ENCODE assay signal across 1 cellular context in the genomic region with DNA sequence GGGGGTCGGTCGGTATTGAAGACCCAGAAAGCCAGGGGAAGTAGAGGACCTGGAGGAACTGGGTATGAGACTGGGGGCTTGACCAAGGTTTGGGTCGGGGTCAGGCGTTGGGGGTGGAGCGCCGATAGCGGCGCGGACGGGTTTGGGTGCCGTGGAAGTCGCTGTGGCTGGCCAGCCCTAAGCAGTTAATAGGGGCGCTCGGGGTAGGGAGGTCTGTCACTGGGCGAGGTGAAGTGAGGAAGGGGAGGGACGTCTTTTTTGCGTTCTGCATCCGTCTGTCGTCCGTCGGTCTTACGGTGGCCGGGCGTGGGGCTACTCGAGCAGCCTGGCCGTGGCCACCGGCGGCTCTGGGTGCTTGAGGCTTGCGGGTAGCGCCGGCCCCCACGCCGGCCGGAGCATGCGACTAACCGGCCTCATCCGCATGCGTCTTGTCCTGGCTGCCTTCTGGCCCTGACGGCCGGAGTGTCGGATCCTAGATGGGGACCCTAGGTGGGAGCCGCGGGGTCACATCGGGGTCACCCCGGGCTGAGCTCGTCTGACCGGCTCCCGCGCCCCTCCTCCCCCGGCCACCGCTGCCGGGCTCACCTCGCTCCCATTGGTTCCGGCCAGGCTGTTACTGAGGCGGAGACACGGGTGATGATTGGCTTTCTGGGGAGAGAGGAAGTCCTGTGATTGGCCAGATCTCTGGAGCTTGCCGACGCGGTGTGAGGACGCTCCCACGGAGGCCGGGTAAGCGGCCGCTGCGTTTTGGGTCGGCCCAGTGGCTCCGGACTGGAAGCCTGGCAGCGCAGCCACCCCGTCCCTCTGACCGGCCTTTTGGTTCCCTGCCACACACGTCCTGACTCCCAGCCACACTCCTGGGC.
A peak's percentile ranks its signal among the peaks of the same experiment; 100 is the strongest.
TF ChIP-seq lines count a peak whose summit lies in the region.

No MANE protein-coding gene starts in this region.

TF ChIP-seq in K562, 482 proteins besides CTCF, POLR2A, EP300 and RAD21 (continued from another document and continues in another):
- TF ChIP-seq MEIS2 (IDR thresholded peaks at IDR 0.05; ENCODE audit: partially characterized antibody) (no peak), NRF1 (conservative IDR thresholded peaks at IDR 0.05 in 1 of 2, IDR thresholded peaks at IDR 0.05 in 1 of 2) (peak; percentile 38 to 51; a peak in 3 of 4 replicates), GABPA (tag; conservative IDR thresholded peaks at IDR 0.05; ENCODE audit: low read depth) (no peak), ZNF507 (tag; conservative IDR thresholded peaks at IDR 0.05) (no peak), LEF1 (IDR thresholded peaks at IDR 0.05) (0 out of 2 replicates have a peak, but pooled peaks have one; percentile 17), STAG1 (CRISPR knock-in tag; IDR thresholded peaks at IDR 0.05; ENCODE audit: borderline replicate concordance) (no peak), DNMT1 (IDR thresholded peaks at IDR 0.05) (no peak), ZSCAN29 (IDR thresholded peaks at IDR 0.05) (no peak), TAF9B (IDR thresholded peaks at IDR 0.05; ENCODE audit: partially characterized antibody) (no peak), DDX20 (tag; IDR thresholded peaks at IDR 0.05; ENCODE audit: low read depth) (no peak), RBM15 (IDR thresholded peaks at IDR 0.05; ENCODE audit: insufficient read depth, low read length) (no peak), COPS2 (conservative IDR thresholded peaks at IDR 0.05) (no peak), ZZZ3 (IDR thresholded peaks at IDR 0.05) (no peak), PML (IDR thresholded peaks at IDR 0.05; ENCODE audit: low read length) (no peak), PHF8 (IDR thresholded peaks at IDR 0.05; ENCODE audit: borderline replicate concordance, low read length) (peak; percentile 49; the same call in 1 of the 2 replicates), CHD4 (IDR thresholded peaks at IDR 0.05; ENCODE audit: insufficient read depth, insufficient replicate concordance, low read depth, low read length, poor library complexity, severe bottlenecking) (no peak), TARDBP (IDR thresholded peaks at IDR 0.05) (no peak), ZNF431 (CRISPR knock-in tag; IDR thresholded peaks at IDR 0.05) (no peak), SREBF1 (IDR thresholded peaks at IDR 0.05; ENCODE audit: borderline replicate concordance, low read depth, low read length) (no peak), RFX5 (IDR thresholded peaks at IDR 0.05; ENCODE audit: low read depth, low read length) (no peak; the same call in 1 of the 2 replicates), ZNF23 (CRISPR knock-in tag; IDR thresholded peaks at IDR 0.05) (no peak), BRD4 (IDR thresholded peaks at IDR 0.05) (no peak), RB1 (IDR thresholded peaks at IDR 0.05; ENCODE audit: low read depth) (0 out of 2 replicates have a peak, but pooled peaks have one; percentile 31), GTF2F1 (IDR thresholded peaks at IDR 0.05; ENCODE audit: low read depth, low read length) (no peak), SPI1 (IDR thresholded peaks at IDR 0.05; ENCODE audit: borderline replicate concordance, low read depth, low read length) (peak; percentile 86), RBM22 (IDR thresholded peaks at IDR 0.05; ENCODE audit: low read depth, low read length, poor library complexity, severe bottlenecking) (no peak), ZNF316 (IDR thresholded peaks at IDR 0.05) (no peak), ZBTB7A (IDR thresholded peaks at IDR 0.05; ENCODE audit: borderline replicate concordance, control insufficient read depth, low read depth, low read length) (peak; percentile 97), CHD2 (IDR thresholded peaks at IDR 0.05; ENCODE audit: low read depth, low read length) (peak; percentile 71), TCF3 (CRISPR knock-in tag; IDR thresholded peaks at IDR 0.05) (no peak), CREM (IDR thresholded peaks at IDR 0.05; ENCODE audit: low read depth) (peak; percentile 77), ETV5 (CRISPR knock-in tag; IDR thresholded peaks at IDR 0.05; ENCODE audit: low read depth) (no peak)
- TF ChIP-seq, protein P1, sequence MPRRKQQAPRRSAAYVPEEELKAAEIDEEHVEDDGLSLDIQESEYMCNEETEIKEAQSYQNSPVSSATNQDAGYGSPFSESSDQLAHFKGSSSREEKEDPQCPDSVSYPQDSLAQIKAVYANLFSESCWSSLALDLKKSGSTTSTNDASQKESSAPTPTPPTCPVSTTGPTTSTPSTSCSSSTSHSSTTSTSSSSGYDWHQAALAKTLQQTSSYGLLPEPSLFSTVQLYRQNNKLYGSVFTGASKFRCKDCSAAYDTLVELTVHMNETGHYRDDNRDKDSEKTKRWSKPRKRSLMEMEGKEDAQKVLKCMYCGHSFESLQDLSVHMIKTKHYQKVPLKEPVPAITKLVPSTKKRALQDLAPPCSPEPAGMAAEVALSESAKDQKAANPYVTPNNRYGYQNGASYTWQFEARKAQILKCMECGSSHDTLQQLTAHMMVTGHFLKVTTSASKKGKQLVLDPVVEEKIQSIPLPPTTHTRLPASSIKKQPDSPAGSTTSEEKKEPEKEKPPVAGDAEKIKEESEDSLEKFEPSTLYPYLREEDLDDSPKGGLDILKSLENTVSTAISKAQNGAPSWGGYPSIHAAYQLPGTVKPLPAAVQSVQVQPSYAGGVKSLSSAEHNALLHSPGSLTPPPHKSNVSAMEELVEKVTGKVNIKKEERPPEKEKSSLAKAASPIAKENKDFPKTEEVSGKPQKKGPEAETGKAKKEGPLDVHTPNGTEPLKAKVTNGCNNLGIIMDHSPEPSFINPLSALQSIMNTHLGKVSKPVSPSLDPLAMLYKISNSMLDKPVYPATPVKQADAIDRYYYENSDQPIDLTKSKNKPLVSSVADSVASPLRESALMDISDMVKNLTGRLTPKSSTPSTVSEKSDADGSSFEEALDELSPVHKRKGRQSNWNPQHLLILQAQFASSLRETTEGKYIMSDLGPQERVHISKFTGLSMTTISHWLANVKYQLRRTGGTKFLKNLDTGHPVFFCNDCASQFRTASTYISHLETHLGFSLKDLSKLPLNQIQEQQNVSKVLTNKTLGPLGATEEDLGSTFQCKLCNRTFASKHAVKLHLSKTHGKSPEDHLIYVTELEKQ (CRISPR knock-in tag; IDR thresholded peaks at IDR 0.05): no peak
- TF ChIP-seq, protein P2, sequence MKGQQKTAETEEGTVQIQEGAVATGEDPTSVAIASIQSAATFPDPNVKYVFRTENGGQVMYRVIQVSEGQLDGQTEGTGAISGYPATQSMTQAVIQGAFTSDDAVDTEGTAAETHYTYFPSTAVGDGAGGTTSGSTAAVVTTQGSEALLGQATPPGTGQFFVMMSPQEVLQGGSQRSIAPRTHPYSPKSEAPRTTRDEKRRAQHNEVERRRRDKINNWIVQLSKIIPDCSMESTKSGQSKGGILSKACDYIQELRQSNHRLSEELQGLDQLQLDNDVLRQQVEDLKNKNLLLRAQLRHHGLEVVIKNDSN (CRISPR knock-in tag; IDR thresholded peaks at IDR 0.05): no peak
- TF ChIP-seq, protein P3, sequence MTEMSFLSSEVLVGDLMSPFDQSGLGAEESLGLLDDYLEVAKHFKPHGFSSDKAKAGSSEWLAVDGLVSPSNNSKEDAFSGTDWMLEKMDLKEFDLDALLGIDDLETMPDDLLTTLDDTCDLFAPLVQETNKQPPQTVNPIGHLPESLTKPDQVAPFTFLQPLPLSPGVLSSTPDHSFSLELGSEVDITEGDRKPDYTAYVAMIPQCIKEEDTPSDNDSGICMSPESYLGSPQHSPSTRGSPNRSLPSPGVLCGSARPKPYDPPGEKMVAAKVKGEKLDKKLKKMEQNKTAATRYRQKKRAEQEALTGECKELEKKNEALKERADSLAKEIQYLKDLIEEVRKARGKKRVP (CRISPR knock-in tag; IDR thresholded peaks at IDR 0.05): no peak
- TF ChIP-seq, protein P4, sequence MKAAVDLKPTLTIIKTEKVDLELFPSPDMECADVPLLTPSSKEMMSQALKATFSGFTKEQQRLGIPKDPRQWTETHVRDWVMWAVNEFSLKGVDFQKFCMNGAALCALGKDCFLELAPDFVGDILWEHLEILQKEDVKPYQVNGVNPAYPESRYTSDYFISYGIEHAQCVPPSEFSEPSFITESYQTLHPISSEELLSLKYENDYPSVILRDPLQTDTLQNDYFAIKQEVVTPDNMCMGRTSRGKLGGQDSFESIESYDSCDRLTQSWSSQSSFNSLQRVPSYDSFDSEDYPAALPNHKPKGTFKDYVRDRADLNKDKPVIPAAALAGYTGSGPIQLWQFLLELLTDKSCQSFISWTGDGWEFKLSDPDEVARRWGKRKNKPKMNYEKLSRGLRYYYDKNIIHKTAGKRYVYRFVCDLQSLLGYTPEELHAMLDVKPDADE (conservative IDR thresholded peaks at IDR 0.05; ENCODE audit: control insufficient read depth, low read depth, low read length): peak; percentile 56; the same call in 1 of the 2 replicates
- TF ChIP-seq, protein P5, sequence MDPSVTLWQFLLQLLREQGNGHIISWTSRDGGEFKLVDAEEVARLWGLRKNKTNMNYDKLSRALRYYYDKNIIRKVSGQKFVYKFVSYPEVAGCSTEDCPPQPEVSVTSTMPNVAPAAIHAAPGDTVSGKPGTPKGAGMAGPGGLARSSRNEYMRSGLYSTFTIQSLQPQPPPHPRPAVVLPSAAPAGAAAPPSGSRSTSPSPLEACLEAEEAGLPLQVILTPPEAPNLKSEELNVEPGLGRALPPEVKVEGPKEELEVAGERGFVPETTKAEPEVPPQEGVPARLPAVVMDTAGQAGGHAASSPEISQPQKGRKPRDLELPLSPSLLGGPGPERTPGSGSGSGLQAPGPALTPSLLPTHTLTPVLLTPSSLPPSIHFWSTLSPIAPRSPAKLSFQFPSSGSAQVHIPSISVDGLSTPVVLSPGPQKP (CRISPR knock-in tag; IDR thresholded peaks at IDR 0.05): no peak
- TF ChIP-seq, protein P6, sequence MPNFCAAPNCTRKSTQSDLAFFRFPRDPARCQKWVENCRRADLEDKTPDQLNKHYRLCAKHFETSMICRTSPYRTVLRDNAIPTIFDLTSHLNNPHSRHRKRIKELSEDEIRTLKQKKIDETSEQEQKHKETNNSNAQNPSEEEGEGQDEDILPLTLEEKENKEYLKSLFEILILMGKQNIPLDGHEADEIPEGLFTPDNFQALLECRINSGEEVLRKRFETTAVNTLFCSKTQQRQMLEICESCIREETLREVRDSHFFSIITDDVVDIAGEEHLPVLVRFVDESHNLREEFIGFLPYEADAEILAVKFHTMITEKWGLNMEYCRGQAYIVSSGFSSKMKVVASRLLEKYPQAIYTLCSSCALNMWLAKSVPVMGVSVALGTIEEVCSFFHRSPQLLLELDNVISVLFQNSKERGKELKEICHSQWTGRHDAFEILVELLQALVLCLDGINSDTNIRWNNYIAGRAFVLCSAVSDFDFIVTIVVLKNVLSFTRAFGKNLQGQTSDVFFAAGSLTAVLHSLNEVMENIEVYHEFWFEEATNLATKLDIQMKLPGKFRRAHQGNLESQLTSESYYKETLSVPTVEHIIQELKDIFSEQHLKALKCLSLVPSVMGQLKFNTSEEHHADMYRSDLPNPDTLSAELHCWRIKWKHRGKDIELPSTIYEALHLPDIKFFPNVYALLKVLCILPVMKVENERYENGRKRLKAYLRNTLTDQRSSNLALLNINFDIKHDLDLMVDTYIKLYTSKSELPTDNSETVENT (CRISPR knock-in tag; IDR thresholded peaks at IDR 0.05): 0 out of 2 replicates have a peak, but pooled peaks have one; percentile 33
- TF ChIP-seq, protein P7, sequence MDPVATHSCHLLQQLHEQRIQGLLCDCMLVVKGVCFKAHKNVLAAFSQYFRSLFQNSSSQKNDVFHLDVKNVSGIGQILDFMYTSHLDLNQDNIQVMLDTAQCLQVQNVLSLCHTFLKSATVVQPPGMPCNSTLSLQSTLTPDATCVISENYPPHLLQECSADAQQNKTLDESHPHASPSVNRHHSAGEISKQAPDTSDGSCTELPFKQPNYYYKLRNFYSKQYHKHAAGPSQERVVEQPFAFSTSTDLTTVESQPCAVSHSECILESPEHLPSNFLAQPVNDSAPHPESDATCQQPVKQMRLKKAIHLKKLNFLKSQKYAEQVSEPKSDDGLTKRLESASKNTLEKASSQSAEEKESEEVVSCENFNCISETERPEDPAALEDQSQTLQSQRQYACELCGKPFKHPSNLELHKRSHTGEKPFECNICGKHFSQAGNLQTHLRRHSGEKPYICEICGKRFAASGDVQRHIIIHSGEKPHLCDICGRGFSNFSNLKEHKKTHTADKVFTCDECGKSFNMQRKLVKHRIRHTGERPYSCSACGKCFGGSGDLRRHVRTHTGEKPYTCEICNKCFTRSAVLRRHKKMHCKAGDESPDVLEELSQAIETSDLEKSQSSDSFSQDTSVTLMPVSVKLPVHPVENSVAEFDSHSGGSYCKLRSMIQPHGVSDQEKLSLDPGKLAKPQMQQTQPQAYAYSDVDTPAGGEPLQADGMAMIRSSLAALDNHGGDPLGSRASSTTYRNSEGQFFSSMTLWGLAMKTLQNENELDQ (CRISPR knock-in tag; IDR thresholded peaks at IDR 0.05; ENCODE audit: borderline replicate concordance): no peak
- TF ChIP-seq, protein P8, sequence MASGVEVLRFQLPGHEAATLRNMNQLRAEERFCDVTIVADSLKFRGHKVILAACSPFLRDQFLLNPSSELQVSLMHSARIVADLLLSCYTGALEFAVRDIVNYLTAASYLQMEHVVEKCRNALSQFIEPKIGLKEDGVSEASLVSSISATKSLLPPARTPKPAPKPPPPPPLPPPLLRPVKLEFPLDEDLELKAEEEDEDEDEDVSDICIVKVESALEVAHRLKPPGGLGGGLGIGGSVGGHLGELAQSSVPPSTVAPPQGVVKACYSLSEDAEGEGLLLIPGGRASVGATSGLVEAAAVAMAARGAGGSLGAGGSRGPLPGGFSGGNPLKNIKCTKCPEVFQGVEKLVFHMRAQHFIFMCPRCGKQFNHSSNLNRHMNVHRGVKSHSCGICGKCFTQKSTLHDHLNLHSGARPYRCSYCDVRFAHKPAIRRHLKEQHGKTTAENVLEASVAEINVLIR (CRISPR knock-in tag; IDR thresholded peaks at IDR 0.05): no peak
- TF ChIP-seq, protein P9, sequence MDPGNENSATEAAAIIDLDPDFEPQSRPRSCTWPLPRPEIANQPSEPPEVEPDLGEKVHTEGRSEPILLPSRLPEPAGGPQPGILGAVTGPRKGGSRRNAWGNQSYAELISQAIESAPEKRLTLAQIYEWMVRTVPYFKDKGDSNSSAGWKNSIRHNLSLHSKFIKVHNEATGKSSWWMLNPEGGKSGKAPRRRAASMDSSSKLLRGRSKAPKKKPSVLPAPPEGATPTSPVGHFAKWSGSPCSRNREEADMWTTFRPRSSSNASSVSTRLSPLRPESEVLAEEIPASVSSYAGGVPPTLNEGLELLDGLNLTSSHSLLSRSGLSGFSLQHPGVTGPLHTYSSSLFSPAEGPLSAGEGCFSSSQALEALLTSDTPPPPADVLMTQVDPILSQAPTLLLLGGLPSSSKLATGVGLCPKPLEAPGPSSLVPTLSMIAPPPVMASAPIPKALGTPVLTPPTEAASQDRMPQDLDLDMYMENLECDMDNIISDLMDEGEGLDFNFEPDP (CRISPR knock-in tag; IDR thresholded peaks at IDR 0.05): no peak
- TF ChIP-seq, protein P10, sequence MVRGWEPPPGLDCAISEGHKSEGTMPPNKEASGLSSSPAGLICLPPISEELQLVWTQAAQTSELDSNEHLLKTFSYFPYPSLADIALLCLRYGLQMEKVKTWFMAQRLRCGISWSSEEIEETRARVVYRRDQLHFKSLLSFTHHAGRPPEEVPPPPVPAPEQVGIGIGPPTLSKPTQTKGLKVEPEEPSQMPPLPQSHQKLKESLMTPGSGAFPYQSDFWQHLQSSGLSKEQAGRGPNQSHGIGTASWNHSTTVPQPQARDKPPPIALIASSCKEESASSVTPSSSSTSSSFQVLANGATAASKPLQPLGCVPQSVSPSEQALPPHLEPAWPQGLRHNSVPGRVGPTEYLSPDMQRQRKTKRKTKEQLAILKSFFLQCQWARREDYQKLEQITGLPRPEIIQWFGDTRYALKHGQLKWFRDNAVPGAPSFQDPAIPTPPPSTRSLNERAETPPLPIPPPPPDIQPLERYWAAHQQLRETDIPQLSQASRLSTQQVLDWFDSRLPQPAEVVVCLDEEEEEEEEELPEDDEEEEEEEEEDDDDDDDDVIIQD (CRISPR knock-in tag; IDR thresholded peaks at IDR 0.05): no peak
- TF ChIP-seq, protein P11, sequence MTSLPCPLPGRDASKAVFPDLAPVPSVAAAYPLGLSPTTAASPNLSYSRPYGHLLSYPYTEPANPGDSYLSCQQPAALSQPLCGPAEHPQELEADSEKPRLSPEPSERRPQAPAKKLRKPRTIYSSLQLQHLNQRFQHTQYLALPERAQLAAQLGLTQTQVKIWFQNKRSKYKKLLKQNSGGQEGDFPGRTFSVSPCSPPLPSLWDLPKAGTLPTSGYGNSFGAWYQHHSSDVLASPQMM (CRISPR knock-in tag; IDR thresholded peaks at IDR 0.05): no peak
